In the genomic region with DNA sequence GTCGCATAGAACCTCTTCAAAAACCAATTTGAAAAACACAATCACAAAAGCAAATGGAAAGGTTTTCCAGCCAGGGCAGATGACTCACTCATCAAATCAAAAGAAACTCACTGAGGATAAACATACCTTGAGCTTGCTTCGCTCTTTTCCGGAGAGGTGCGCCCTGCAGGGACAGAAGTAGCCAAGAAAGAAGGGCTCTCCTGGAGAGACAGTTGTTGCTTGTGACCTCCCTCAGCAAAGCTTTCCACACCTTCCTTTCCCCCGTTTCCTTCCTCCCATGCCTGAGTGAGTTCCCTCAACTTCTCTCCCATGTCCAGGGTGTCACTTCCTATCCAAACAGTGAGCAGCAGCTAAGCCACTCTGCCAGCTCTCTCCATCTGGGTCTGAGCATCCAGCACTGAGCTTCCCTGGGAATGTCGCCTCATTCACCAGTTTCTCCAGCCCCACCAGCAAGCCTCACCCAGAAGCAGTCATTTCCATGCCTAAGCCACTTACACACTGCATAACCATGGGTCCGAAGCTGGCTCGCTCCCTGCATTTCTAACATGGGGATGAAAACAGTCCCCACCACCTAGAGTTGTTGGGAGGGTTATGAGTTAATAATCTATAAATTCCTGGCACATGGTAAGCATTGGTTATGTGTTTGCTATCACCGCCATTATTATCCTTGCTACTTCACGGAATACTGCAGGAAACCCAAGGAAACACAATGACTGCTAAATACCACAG, we compare ENCODE assay signal across 14 cellular contexts.
DNase-seq lines count a peak whose midpoint lies in the region; ATAC-seq, FAIRE-seq and TF ChIP-seq lines count a peak whose summit lies in the region.
"Had no signal": no experiment of that assay in that cellular context is flagged by ENCODE, and none has a peak within 500 bp of the region (broad histone marks: within the 10 kb centered on the region; RNA-seq: fewer than 3 reads in every experiment).

No MANE protein-coding gene starts in this region.

- H3K4me3 ChIP-seq in Panc1 (ENCODE audit: low read depth in 2 of 2, low read length in 2 of 2) (peak overlapping the region; percentile 2 to 35; a peak in 3 of 4 replicates), epithelial cell of proximal tubule (ENCODE audit: low read depth, low read length) (peak overlapping the region; percentile 50), trophoblast cell (ENCODE audit: low read depth, low read length) (no peak overlapping the region)

- ATAC-seq in Panc1 (peak; percentile 74), GM21526 (IDR thresholded peaks at IDR 0.05; ENCODE audit: low FRiP score, unreplicated experiment) (no peak), HG02840 (IDR thresholded peaks at IDR 0.05; ENCODE audit: low FRiP score, unreplicated experiment) (no peak)
- ATAC-seq in stimulated activated naive CD8-positive, alpha-beta T cell treated with anti-CD3 and anti-CD28 coated beads, Interleukin-15, amount 100 ng/mL, for 72 hours, result no peak

- H3K4me1 Mint-ChIP-seq in stimulated activated naive CD8-positive, alpha-beta T cell treated with anti-CD3 and anti-CD28 coated beads, Interleukin-15, amount 100 ng/mL, for 72 hours, result no peaks in the 10 kb centered on the region
- H3K4me1 Mint-ChIP-seq: CD4-positive, CD25-positive, alpha-beta regulatory T cell had no signal

- H3K27ac Mint-ChIP-seq in stimulated activated naive CD8-positive, alpha-beta T cell treated with anti-CD3 and anti-CD28 coated beads, Interleukin-15, amount 100 ng/mL, for 72 hours, result no peak overlapping the region
- H3K27ac Mint-ChIP-seq: CD4-positive, CD25-positive, alpha-beta regulatory T cell had no signal

- H2AK5ac ChIP-seq in trophoblast cell (ENCODE audit: low read length), result peak overlapping the region; percentile 75

- H2AFZ ChIP-seq in trophoblast cell (ENCODE audit: insufficient read depth, low read length, poor library complexity), result no peak overlapping the region

- in situ Hi-C loops in Panc1 (cut with HindIII; ENCODE audit: low pct_unique_long_range_greater_than_20kb, low sequenced_read_pairs), result no loop called here

- H3K4ac ChIP-seq in trophoblast cell (ENCODE audit: low read depth, low read length), result peak overlapping the region; percentile 83

- peak overlapping the region; percentile 74 for H2BK12ac ChIP-seq in trophoblast cell (ENCODE audit: low read length)

- POLR2A ChIA-PET in Panc1 (lab: Charles Lee), result interaction anchor here (0.5 to 1.4 kb wide), 5 partner anchors 17 to 126 kb away, joined by 3 to 9 read pairs (median 7); no protein-coding TSS in a partner anchor

- H3K4me1 ChIP-seq in Panc1 (ENCODE audit: control insufficient read depth, insufficient read depth, low read length), result peaks cover 86% of the 10 kb centered on the region
- H3K4me1 ChIP-seq in trophoblast cell (ENCODE audit: control insufficient read depth in 1 of 2, insufficient read depth in 2 of 2, low read length in 2 of 2), result peaks cover 16 to 32% of the 10 kb centered on the region in 2 experiments

- peak; percentile 86 for DNase-seq in DMS53 treated with DMSO at 0.1 percent for 48 hours (lab: John Stamatoyannopoulos, UW; ENCODE audit: unreplicated experiment)
- DNase-seq in Panc1 (ENCODE audit: low read depth, low spot score), result no peak
- no peak for DNase-seq in epithelial cell of proximal tubule (ENCODE audit: low read depth)
- no peak for DNase-seq in trophoblast cell
- DNase-seq in urothelium cell line (ENCODE audit: low spot score), result no peak
- no peak for DNase-seq in stimulated activated naive CD8-positive, alpha-beta T cell treated with anti-CD3 and anti-CD28 coated beads, Interleukin-15, amount 100 ng/mL, for 72 hours
- DNase-seq: CD4-positive, CD25-positive, alpha-beta regulatory T cell; glutamatergic neuron; H7; midbrain; SHP77 treated with DMSO at 0.1 percent for 48 hours had no signal

- no CpG with 5 or more reads among the region's 10 CpGs for WGBS in trophoblast cell (ENCODE audit: extremely low coverage, insufficient coverage, insufficient read length)

- H3K4me3 Mint-ChIP-seq in stimulated activated naive CD8-positive, alpha-beta T cell treated with anti-CD3 and anti-CD28 coated beads, Interleukin-15, amount 100 ng/mL, for 72 hours, result no peak overlapping the region
- H3K4me3 Mint-ChIP-seq: CD4-positive, CD25-positive, alpha-beta regulatory T cell had no signal

- H3K9me3 ChIP-seq in Panc1 (ENCODE audit: control insufficient read depth, insufficient read depth, low read depth, low read length) (no peaks in the 10 kb centered on the region), trophoblast cell (ENCODE audit: insufficient read depth, low read depth, low read length) (no peaks in the 10 kb centered on the region)

- peak overlapping the region; percentile 82 for H4K91ac ChIP-seq in trophoblast cell (ENCODE audit: low read depth, low read length)

- H3K27me3 ChIP-seq in Panc1 (ENCODE audit: control insufficient read depth, insufficient read depth, low read length) (no peaks in the 10 kb centered on the region), trophoblast cell (ENCODE audit: insufficient read depth, low read length) (no peaks in the 10 kb centered on the region)

- peak overlapping the region; percentile 20 for H3K4me2 ChIP-seq in trophoblast cell (ENCODE audit: low read length)

- H3K9me3 Mint-ChIP-seq in stimulated activated naive CD8-positive, alpha-beta T cell treated with anti-CD3 and anti-CD28 coated beads, Interleukin-15, amount 100 ng/mL, for 72 hours, result peaks cover 0 to 7% of the 10 kb centered on the region in 2 donors

- no TSS peak for BruUV-seq in Panc1 (replicated peaks; lab: Mats Ljungman, UMichigan)

- peak overlapping the region; percentile 59 for H3K14ac ChIP-seq in trophoblast cell (ENCODE audit: low read length)

- CTCF ChIA-PET in Panc1 (lab: Charles Lee), result interaction anchor here (0.5 to 0.7 kb wide), 3 partner anchors 12 to 76 kb away, joined by 3 to 4 read pairs (median 3); no protein-coding TSS in a partner anchor

- peak overlapping the region; percentile 79 for H2BK120ac ChIP-seq in trophoblast cell (ENCODE audit: insufficient read depth, low read length, poor library complexity)

- TF ChIP-seq CTCF in Panc1 (IDR thresholded peaks at IDR 0.05) (no peak), epithelial cell of proximal tubule (conservative IDR thresholded peaks at IDR 0.05; ENCODE audit: low read depth, low read length) (no peak)

- intact Hi-C loops in Panc1 (cut with micrococcal nuclease; ENCODE audit: unreplicated experiment), result no loop called here

- H3K9ac ChIP-seq in trophoblast cell (ENCODE audit: low read length), result no peak overlapping the region

- H3K36me3 ChIP-seq in Panc1 (ENCODE audit: control insufficient read depth, insufficient read depth, low read length) (no peaks in the 10 kb centered on the region), trophoblast cell (ENCODE audit: control insufficient read depth in 1 of 2, insufficient read depth in 2 of 2, low read length in 2 of 2) (no peaks in the 10 kb centered on the region)

- peak overlapping the region; percentile 84 for H2BK5ac ChIP-seq in trophoblast cell (ENCODE audit: low read depth, low read length, poor library complexity)

- H4K12ac ChIP-seq in trophoblast cell (ENCODE audit: low read depth, low read length), result peak overlapping the region; percentile 14

- peak overlapping the region; percentile 78 for H3K18ac ChIP-seq in trophoblast cell (ENCODE audit: low read length)

- H3K27me3 Mint-ChIP-seq in stimulated activated naive CD8-positive, alpha-beta T cell treated with anti-CD3 and anti-CD28 coated beads, Interleukin-15, amount 100 ng/mL, for 72 hours, result peaks cover 37% of the 10 kb centered on the region

- H3K79me2 ChIP-seq in trophoblast cell (ENCODE audit: control insufficient read depth, insufficient read depth, low read length, poor library complexity), result peaks cover 11% of the 10 kb centered on the region

- H3K79me1 ChIP-seq in trophoblast cell (ENCODE audit: low read length), result peaks cover 29% of the 10 kb centered on the region

- H4K8ac ChIP-seq in trophoblast cell (ENCODE audit: low read depth, low read length), result peak overlapping the region; percentile 77

- FAIRE-seq in urothelium cell line (lab: Jason Lieb, UNC), result no peak

- peak overlapping the region; percentile 89 for H3K27ac ChIP-seq in Panc1 (ENCODE audit: low read length)
- peak overlapping the region; percentile 84 for H3K27ac ChIP-seq in trophoblast cell (ENCODE audit: low read depth, low read length)
- H3K27ac ChIP-seq: VCaP had no signal

- H3K23ac ChIP-seq in trophoblast cell (ENCODE audit: low read length), result no peak overlapping the region
